In genomic region chr17:68457168-68457538, GRCh38 we compare ENCODE assay signal across 8 cellular contexts. TPM values are rescaled to one million over a fixed set of nuclear protein-coding genes. Genes with fewer than 3 reads are reported as not detected.
DNase-seq lines count a peak whose midpoint lies in the region; ATAC-seq and TF ChIP-seq lines count a peak whose summit lies in the region.

A gene with protein sequence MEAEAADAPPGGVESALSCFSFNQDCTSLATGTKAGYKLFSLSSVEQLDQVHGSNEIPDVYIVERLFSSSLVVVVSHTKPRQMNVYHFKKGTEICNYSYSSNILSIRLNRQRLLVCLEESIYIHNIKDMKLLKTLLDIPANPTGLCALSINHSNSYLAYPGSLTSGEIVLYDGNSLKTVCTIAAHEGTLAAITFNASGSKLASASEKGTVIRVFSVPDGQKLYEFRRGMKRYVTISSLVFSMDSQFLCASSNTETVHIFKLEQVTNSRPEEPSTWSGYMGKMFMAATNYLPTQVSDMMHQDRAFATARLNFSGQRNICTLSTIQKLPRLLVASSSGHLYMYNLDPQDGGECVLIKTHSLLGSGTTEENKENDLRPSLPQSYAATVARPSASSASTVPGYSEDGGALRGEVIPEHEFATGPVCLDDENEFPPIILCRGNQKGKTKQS (minus strand): TSS chr17:68457496. CDS start chr17:68457421, 75 bp downstream.

- H4K20me1 ChIP-seq in smooth muscle cell (ENCODE audit: low read depth): peaks cover 42% of the 10 kb centered on the region

- H3K9ac ChIP-seq in iPS-20b (ENCODE audit: low read depth, low read length) (peak within 1 kb of the TSS; percentile 56; the same call in 1 of the 2 replicates), smooth muscle cell (ENCODE audit: low read depth) (peak within 1 kb of the TSS; percentile 96)

- peak within 1 kb of the TSS; percentile 22 for H2AFZ ChIP-seq in smooth muscle cell (ENCODE audit: low read depth)

- peak within 1 kb of the TSS; percentile 83 for H3K4me2 ChIP-seq in smooth muscle cell

- intact Hi-C loops in adrenal gland (cut with DNase I): no loop called here

- WGBS in adrenal gland, 4 donors: 0 to 1% (median 1%) methylated on average over 19 to 36 of the region's 39 CpGs; no CpG with 5 or more reads in 1 of the 4 donors
- 2% methylated on average over 26 of the region's 39 CpGs for WGBS in smooth muscle cell (ENCODE audit: low lambda C conversion rate)

- H3K27ac ChIP-seq in adrenal gland (peak within 1 kb of the TSS; percentile 84 to 99 (median 95)), iPS-20b (ENCODE audit: low read length) (no peak within 1 kb of the TSS), smooth muscle cell (ENCODE audit: low read depth) (peak within 1 kb of the TSS; percentile 94)

- peaks cover 19% of the 10 kb centered on the region for H3F3A ChIP-seq in smooth muscle cell (ENCODE audit: low read depth)

- peaks cover 36% of the 10 kb centered on the region for H3K79me2 ChIP-seq in smooth muscle cell (ENCODE audit: low read depth)

- no peaks in the 10 kb centered on the region for H3K9me3 ChIP-seq in adrenal gland (replicated peaks in 1 of 3)
- H3K9me3 ChIP-seq in iPS-20b (ENCODE audit: insufficient read depth, low read depth, low read length): no peaks in the 10 kb centered on the region
- no peaks in the 10 kb centered on the region for H3K9me3 ChIP-seq in smooth muscle cell (replicated peaks; ENCODE audit: low read depth)

- peaks cover 12 to 56% of the 10 kb centered on the region in 2 donors for H3K4me1 ChIP-seq in adrenal gland (replicated peaks in 1 of 2)
- H3K4me1 ChIP-seq in iPS-20b (ENCODE audit: insufficient read depth, low read length): peaks cover 23% of the 10 kb centered on the region
- no peaks in the 10 kb centered on the region for H3K4me1 ChIP-seq in smooth muscle cell (ENCODE audit: low read depth)

- TF ChIP-seq CTCF in adrenal gland (IDR thresholded peaks at IDR 0.05) (no peak), smooth muscle cell (IDR thresholded peaks at IDR 0.05; ENCODE audit: borderline replicate concordance, insufficient read depth, poor library complexity, severe bottlenecking) (no peak)

- TF ChIP-seq POLR2A in adrenal gland (IDR thresholded peaks at IDR 0.05): peak in 1 of 2 donors; percentile 66

- no peaks in the 10 kb centered on the region for H3K27me3 ChIP-seq in adrenal gland
- H3K27me3 ChIP-seq in iPS-20b (ENCODE audit: insufficient read depth, low read length): peaks cover 16% of the 10 kb centered on the region
- H3K27me3 ChIP-seq in smooth muscle cell (ENCODE audit: low read depth): no peaks in the 10 kb centered on the region

- ATAC-seq in GM21423 (IDR thresholded peaks at IDR 0.05; ENCODE audit: unreplicated experiment): peak; percentile 25

- DNase-seq in HPDE6-E6E7 (ENCODE audit: extremely low spot score) (peak; percentile 27), adrenal gland (peak in 5 of 7 donors; percentile 66 to 82 (median 71)), smooth muscle cell (lab: John Stamatoyannopoulos, UW; ENCODE audit: unreplicated experiment) (peak; percentile 89), SKM-1 (lab: John Stamatoyannopoulos, UW; ENCODE audit: unreplicated experiment) (no peak), HK-2 (ENCODE audit: unreplicated experiment) (no peak)

- H3K36me3 ChIP-seq in adrenal gland (replicated peaks in 1 of 2): no peaks in the 10 kb centered on the region
- no peaks in the 10 kb centered on the region for H3K36me3 ChIP-seq in iPS-20b (ENCODE audit: insufficient read depth, low read depth, low read length)
- H3K36me3 ChIP-seq in smooth muscle cell (ENCODE audit: low read depth): no peaks in the 10 kb centered on the region

- H3K4me3 ChIP-seq in GM08714 (ENCODE audit: low read length): peak within 1 kb of the TSS; percentile 81
- peak within 1 kb of the TSS; percentile 50 to 93 (median 81) for H3K4me3 ChIP-seq in adrenal gland
- H3K4me3 ChIP-seq in iPS-20b (ENCODE audit: low read length): peak within 1 kb of the TSS; percentile 77
- H3K4me3 ChIP-seq in smooth muscle cell: peak within 1 kb of the TSS; percentile 89

RNA-seq across cellular contexts. Expression of the gene that starts here (rescaled TPM):
- total RNA-seq in adrenal gland (100 to 1,000 TPM in 1 of 8 donors, 10 to 100 TPM in 7; 26.4 to 148 (median 51.0) TPM), smooth muscle cell (177 and 196 TPM in 2 replicates)
- polyA plus RNA-seq in adrenal gland (10 to 100 TPM; 19.3 to 38.2 (median 23.5) TPM), smooth muscle cell (169 and 188 TPM in 2 replicates)

Comparison
In these comparisons a context has a peak if more than half of its experiments do, and no peak if none do; other contexts are left out.
1. DNase-seq: peak in HPDE6-E6E7 (single experiment), adrenal gland (5 of 7) and smooth muscle cell (single experiment); none in SKM-1 (single experiment) and HK-2 (single experiment).
2. Peak in every context shown above with its lines, with median percentiles within 50 percentile points of each other: H3K4me3 ChIP-seq.